8 cellular contexts compared by ENCODE assay signal in genomic region chr2:112794131-112794733, GRCh38. TPM values are rescaled to one million over a fixed set of nuclear protein-coding genes. Genes with fewer than 3 reads are reported as not detected.
DNase-seq lines count a peak whose midpoint lies in the region; ATAC-seq and TF ChIP-seq lines count a peak whose summit lies in the region.

No MANE protein-coding gene starts in this region.

- peak overlapping the region; percentile 69 for H3K9ac ChIP-seq in mesenchymal stem cell (ENCODE audit: low read length)

- no peaks in the 10 kb centered on the region for H3K27me3 ChIP-seq in mesenchymal stem cell (ENCODE audit: control insufficient read depth in 1 of 2, insufficient read depth in 1 of 2, low read length in 2 of 2)

- no peak overlapping the region for H3K23ac ChIP-seq in mesenchymal stem cell (ENCODE audit: low read length in 2 of 2)

- H3K27ac Mint-ChIP-seq in endothelial cell (ENCODE audit: unreplicated experiment) = no peak overlapping the region

- CTCF ChIA-PET in HEK293T (lab: Yijun Ruan, JAX) = interaction anchor here (1.1 kb wide), 1 partner anchor 15 kb away, joined by 3 read pairs; no protein-coding TSS in a partner anchor

- peaks cover 13% of the 10 kb centered on the region for H3K36me3 Mint-ChIP-seq in endothelial cell (ENCODE audit: low read depth, unreplicated experiment)

- in situ Hi-C loops in astrocyte of the spinal cord (cut with HindIII; ENCODE audit: low sequenced_read_pairs) = no loop called here

- no peak overlapping the region for H2AK5ac ChIP-seq in mesenchymal stem cell (ENCODE audit: low read length, severe bottlenecking)

- no peak overlapping the region for H3K27ac ChIP-seq in mesenchymal stem cell (ENCODE audit: low read length, poor library complexity, severe bottlenecking)

- H2BK5ac ChIP-seq in mesenchymal stem cell (ENCODE audit: low read depth, low read length, poor library complexity, severe bottlenecking) = no peak overlapping the region

- no peaks in the 10 kb centered on the region for H3K27me3 Mint-ChIP-seq in endothelial cell (ENCODE audit: unreplicated experiment)

- peaks cover 12% of the 10 kb centered on the region for H3K4me1 Mint-ChIP-seq in endothelial cell (ENCODE audit: unreplicated experiment)

- no peak overlapping the region for H2AFZ ChIP-seq in mesenchymal stem cell (ENCODE audit: low read depth, low read length)

- H2BK15ac ChIP-seq in mesenchymal stem cell (ENCODE audit: low read depth, poor library complexity, severe bottlenecking) = no peak overlapping the region

- no peaks in the 10 kb centered on the region for H3K9me3 Mint-ChIP-seq in endothelial cell (ENCODE audit: unreplicated experiment)

- H3K4ac ChIP-seq in mesenchymal stem cell (ENCODE audit: low read depth in 1 of 2, low read length in 2 of 2) = no peak overlapping the region

- no peak overlapping the region for H3K18ac ChIP-seq in mesenchymal stem cell (ENCODE audit: low read depth in 1 of 2, low read length in 2 of 2)

- no peaks in the 10 kb centered on the region for H3K4me1 ChIP-seq in mesenchymal stem cell (ENCODE audit: control insufficient read depth, insufficient read depth, low read depth, low read length)

- TF ChIP-seq CTCF in astrocyte of the spinal cord (IDR thresholded peaks at IDR 0.05; ENCODE audit: low read depth, low read length) (no peak), endothelial cell (IDR thresholded peaks at IDR 0.05; ENCODE audit: unreplicated experiment) (no peak)

- WGBS in mesenchymal stem cell = 65% methylated on average over 3 of the region's 5 CpGs

- no peaks in the 10 kb centered on the region for H3K79me1 ChIP-seq in mesenchymal stem cell (replicated peaks; ENCODE audit: low read length, poor library complexity, severe bottlenecking)

- POLR2A ChIA-PET in HEK293T (lab: Yijun Ruan, JAX) = no interaction called here

- no peak overlapping the region for H3K4me3 Mint-ChIP-seq in endothelial cell (ENCODE audit: unreplicated experiment)

- DNase-seq in AML-193 (lab: John Stamatoyannopoulos, UW) = peak; percentile 93 to 94
- peak; percentile 33 for DNase-seq in M059J (ENCODE audit: low read depth)
- peak; percentile 63 for DNase-seq in astrocyte of the spinal cord (ENCODE audit: low read depth, low spot score)
- peak; percentile 89 for DNase-seq in mesenchymal stem cell
- no peak for DNase-seq in HEK293T (ENCODE audit: extremely low spot score)
- no peak for DNase-seq in GM19240 (ENCODE audit: insufficient read length, low spot score)
- DNase-seq in endothelial cell (ENCODE audit: low spot score) = no peak

- no peak overlapping the region for H3K14ac ChIP-seq in mesenchymal stem cell (ENCODE audit: low read length in 2 of 2)

- no peaks in the 10 kb centered on the region for H3K36me3 ChIP-seq in mesenchymal stem cell (ENCODE audit: control insufficient read depth in 1 of 2, insufficient read depth in 2 of 2, low read depth in 1 of 2, low read length in 2 of 2)

- H2BK120ac ChIP-seq in mesenchymal stem cell (ENCODE audit: low read depth, low read length) = no peak overlapping the region

- H3K4me2 ChIP-seq in mesenchymal stem cell (ENCODE audit: low read length, poor library complexity, severe bottlenecking) = no peak overlapping the region

- ATAC-seq in GM19452 (IDR thresholded peaks at IDR 0.05; ENCODE audit: unreplicated experiment) = peak; percentile 63

- no peak overlapping the region for H2BK12ac ChIP-seq in mesenchymal stem cell (ENCODE audit: low read length in 2 of 2)

- H3K4me3 ChIP-seq in astrocyte of the spinal cord (ENCODE audit: low read depth, low read length) = no peak overlapping the region
- H3K4me3 ChIP-seq in mesenchymal stem cell (ENCODE audit: insufficient read depth in 1 of 2, low read depth in 1 of 2, low read length in 2 of 2) = no peak overlapping the region

- peaks cover 3% of the 10 kb centered on the region for H3K9me3 ChIP-seq in mesenchymal stem cell (ENCODE audit: control insufficient read depth, low read length)

- H4K8ac ChIP-seq in mesenchymal stem cell (ENCODE audit: low read length) = no peak overlapping the region

- no peak overlapping the region for H4K91ac ChIP-seq in mesenchymal stem cell (ENCODE audit: low read length)

TF ChIP-seq in HEK293T, 16 proteins besides CTCF, POLR2A, EP300 and RAD21:
- no peak for TF ChIP-seq TARDBP (IDR thresholded peaks at IDR 0.05)
- no peak for TF ChIP-seq SUZ12 (IDR thresholded peaks at IDR 0.05)
- TF ChIP-seq HDGF (IDR thresholded peaks at IDR 0.05; ENCODE audit: borderline replicate concordance) = no peak
- TF ChIP-seq PKNOX1 (IDR thresholded peaks at IDR 0.05) = no peak
- no peak for TF ChIP-seq SP1 (IDR thresholded peaks at IDR 0.05)
- no peak for TF ChIP-seq CTBP1 (IDR thresholded peaks at IDR 0.05; ENCODE audit: borderline replicate concordance)
- no peak for TF ChIP-seq FOXK2 (IDR thresholded peaks at IDR 0.05)
- TF ChIP-seq L3MBTL2 (conservative IDR thresholded peaks at IDR 0.05) = no peak
- no peak for TF ChIP-seq ARNT (IDR thresholded peaks at IDR 0.05)
- no peak for TF ChIP-seq LEF1 (IDR thresholded peaks at IDR 0.05; ENCODE audit: borderline replicate concordance)
- TF ChIP-seq ELF4 (IDR thresholded peaks at IDR 0.05) = no peak
- no peak for TF ChIP-seq FOXA1 (IDR thresholded peaks at IDR 0.05)
- TF ChIP-seq ZNF384 (IDR thresholded peaks at IDR 0.05) = no peak
- no peak for TF ChIP-seq NFRKB (IDR thresholded peaks at IDR 0.05)
- no peak for TF ChIP-seq BHLHE40 (IDR thresholded peaks at IDR 0.05; ENCODE audit: borderline replicate concordance)
- no peak for TF ChIP-seq FOXM1 (IDR thresholded peaks at IDR 0.05; ENCODE audit: borderline replicate concordance)

RNA-seq across cellular contexts. Expression of gene IL1A, which starts 9.9 kb away (rescaled TPM):
- 0.22 and 0.54 TPM in 2 replicates for total RNA-seq in M059J (2014; rRNA removed; shearing (Covaris generic))
- 0.72 TPM for polyA plus RNA-seq in mesenchymal stem cell (2013, experiment 1 of 2)
- 0.84 TPM for polyA plus RNA-seq in mesenchymal stem cell (2013, experiment 2 of 2)
- 0.26 TPM for total RNA-seq in endothelial cell (ENCODE audit: unreplicated experiment)

RNA-seq across cellular contexts. Expression of gene CKAP2L, which starts 29.8 kb away (rescaled TPM):
- total RNA-seq in M059J (2014; rRNA removed; shearing (Covaris generic)) = 23.0 and 24.0 TPM in 2 replicates
- polyA plus RNA-seq in mesenchymal stem cell (2013, experiment 1 of 2) = 2.7 TPM
- polyA plus RNA-seq in mesenchymal stem cell (2013, experiment 2 of 2) = 3.1 TPM
- total RNA-seq in endothelial cell (ENCODE audit: unreplicated experiment) = 5.5 TPM

RNA-seq across cellular contexts. Expression of gene IL1B, which starts 42.3 kb away (rescaled TPM):
- total RNA-seq in M059J (2014; rRNA removed; shearing (Covaris generic)) = 2.6 and 4.2 TPM in 2 replicates
- 5.3 TPM for polyA plus RNA-seq in mesenchymal stem cell (2013, experiment 1 of 2)
- polyA plus RNA-seq in mesenchymal stem cell (2013, experiment 2 of 2) = 5.7 TPM
- not detected for total RNA-seq in endothelial cell (ENCODE audit: unreplicated experiment)

Comparison
In these comparisons a context has a peak if more than half of its experiments do, and no peak if none do; other contexts are left out.
1. DNase-seq: peak in AML-193 (2 of 2), M059J (single experiment), astrocyte of the spinal cord (single experiment) and mesenchymal stem cell (single experiment); none in HEK293T (single experiment), GM19240 (single experiment) and endothelial cell (single experiment).